Comparison of ENCODE assay signal across 19 cellular contexts in the genomic region with DNA sequence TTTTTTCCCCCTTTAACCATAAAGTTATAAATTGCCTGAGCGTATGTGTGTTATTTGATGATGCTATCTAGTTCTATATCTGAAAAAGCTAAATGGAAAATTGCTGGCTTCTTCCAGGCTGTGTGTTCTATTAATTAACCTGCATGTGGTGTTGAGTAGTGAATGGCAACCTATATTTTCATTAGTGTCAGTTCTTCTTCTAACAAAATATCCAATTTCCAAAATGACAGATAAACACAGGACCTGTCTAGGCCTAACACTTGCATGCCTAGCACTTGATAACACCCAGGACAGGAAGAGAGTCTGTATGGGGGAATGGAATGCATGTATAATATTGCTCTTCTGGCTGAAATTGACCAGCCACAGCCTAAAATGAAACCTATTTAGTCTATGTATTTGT.
DNase-seq lines count a peak whose midpoint lies in the region; ATAC-seq and TF ChIP-seq lines count a peak whose summit lies in the region.
"Had no signal": no experiment of that assay in that cellular context is flagged by ENCODE, and none has a peak within 500 bp of the region (broad histone marks: within the 10 kb centered on the region; RNA-seq: fewer than 3 reads in every experiment).

No MANE protein-coding gene starts in this region.

- peak; percentile 79 for ATAC-seq in SK-N-SH treated with all-trans-retinoic acid at 6 μM for 48 hours
- ATAC-seq in HG03469 (IDR thresholded peaks at IDR 0.05; ENCODE audit: unreplicated experiment), result no peak
- ATAC-seq: A549, GM23338 had no signal

- no peak for TF ChIP-seq CTCF in choroid plexus epithelial cell (conservative IDR thresholded peaks at IDR 0.05; ENCODE audit: low read depth, low read length)
- no peak for TF ChIP-seq CTCF in spleen (IDR thresholded peaks at IDR 0.05 in 8 of 11, conservative IDR thresholded peaks at IDR 0.05 in 3 of 11)

- H3K36me3 ChIP-seq in spleen, result peaks cover 0 to 65% (median 0%) of the 10 kb centered on the region in 6 donors

- intact Hi-C loops in spleen (cut with DNase I; ENCODE audit: low total_unique reads), result no loop called here

- TF ChIP-seq POLR2A in spleen (IDR thresholded peaks at IDR 0.05), result no peak

- DNase-seq in NCI-H2171 treated with DMSO at 0.1 percent for 48 hours (lab: John Stamatoyannopoulos, UW) (peak; percentile 32), NCI-H2171 (lab: John Stamatoyannopoulos, UW) (no peak), NCI-H146 treated with DMSO at 0.1 percent for 48 hours (lab: John Stamatoyannopoulos, UW; ENCODE audit: unreplicated experiment) (peak; percentile 26), choroid plexus epithelial cell (ENCODE audit: low read depth) (peak; percentile 22), NCI-H748 (lab: John Stamatoyannopoulos, UW; ENCODE audit: unreplicated experiment) (no peak), spleen (no peak)
- DNase-seq: AML-193; CD4-positive, alpha-beta T cell; DMS153; DMS79; GDM1; HCEC 1CT had no signal

- H3K4me1 ChIP-seq in spleen, result peaks cover 0 to 5% (median 0%) of the 10 kb centered on the region in 6 donors
- H3K4me1 ChIP-seq: A549 had no signal

- no peak overlapping the region for H3K27ac ChIP-seq in spleen
- H3K27ac ChIP-seq: 22Rv1, A549, C4-2B, HL-60 had no signal

- H3K27me3 ChIP-seq in spleen (replicated peaks in 1 of 7), result no peaks in the 10 kb centered on the region

- H3K9me3 ChIP-seq in spleen, result no peaks in the 10 kb centered on the region
- H3K9me3 ChIP-seq: A549 had no signal

- H3K4me3 ChIP-seq in choroid plexus epithelial cell (ENCODE audit: low read depth, low read length), result no peak overlapping the region
- no peak overlapping the region for H3K4me3 ChIP-seq in spleen
- H3K4me3 ChIP-seq: A549, GM23338 had no signal

- 91 to 100% (median 97%) methylated on average over 1 of the region's 1 CpG for WGBS in spleen, 5 donors

TF ChIP-seq in SK-N-SH treated with all-trans-retinoic acid at 6 μM for 48 hours, 23 proteins besides CTCF, POLR2A, EP300 and RAD21:
- TF ChIP-seq, protein P1, sequence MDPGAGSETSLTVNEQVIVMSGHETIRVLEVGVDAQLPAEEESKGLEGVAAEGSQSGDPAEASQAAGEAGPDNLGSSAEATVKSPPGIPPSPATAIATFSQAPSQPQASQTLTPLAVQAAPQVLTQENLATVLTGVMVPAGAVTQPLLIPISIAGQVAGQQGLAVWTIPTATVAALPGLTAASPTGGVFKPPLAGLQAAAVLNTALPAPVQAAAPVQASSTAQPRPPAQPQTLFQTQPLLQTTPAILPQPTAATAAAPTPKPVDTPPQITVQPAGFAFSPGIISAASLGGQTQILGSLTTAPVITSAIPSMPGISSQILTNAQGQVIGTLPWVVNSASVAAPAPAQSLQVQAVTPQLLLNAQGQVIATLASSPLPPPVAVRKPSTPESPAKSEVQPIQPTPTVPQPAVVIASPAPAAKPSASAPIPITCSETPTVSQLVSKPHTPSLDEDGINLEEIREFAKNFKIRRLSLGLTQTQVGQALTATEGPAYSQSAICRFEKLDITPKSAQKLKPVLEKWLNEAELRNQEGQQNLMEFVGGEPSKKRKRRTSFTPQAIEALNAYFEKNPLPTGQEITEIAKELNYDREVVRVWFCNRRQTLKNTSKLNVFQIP (CRISPR knock-in tag; IDR thresholded peaks at IDR 0.05; ENCODE audit: borderline replicate concordance, low read depth), result no peak
- TF ChIP-seq GLIS3 (CRISPR knock-in tag; IDR thresholded peaks at IDR 0.05) (no peak), ZC3H10 (CRISPR knock-in tag; IDR thresholded peaks at IDR 0.05) (no peak), ZFP30 (CRISPR knock-in tag; IDR thresholded peaks at IDR 0.05) (no peak), CREB5 (CRISPR knock-in tag; IDR thresholded peaks at IDR 0.05; ENCODE audit: low read depth) (no peak), ZNF565 (CRISPR knock-in tag; conservative IDR thresholded peaks at IDR 0.05; ENCODE audit: low read depth) (no peak), ZFP3 (CRISPR knock-in tag; IDR thresholded peaks at IDR 0.05) (no peak), PPARA (CRISPR knock-in tag; IDR thresholded peaks at IDR 0.05; ENCODE audit: borderline replicate concordance) (no peak), ESRRG (CRISPR knock-in tag; IDR thresholded peaks at IDR 0.05) (no peak), TCF4 (CRISPR knock-in tag; IDR thresholded peaks at IDR 0.05; ENCODE audit: borderline replicate concordance) (peak; percentile 46; the same call in 1 of the 2 replicates), CSDC2 (CRISPR knock-in tag; IDR thresholded peaks at IDR 0.05) (no peak), ZNF8 (CRISPR knock-in tag; IDR thresholded peaks at IDR 0.05) (no peak), OSR1 (CRISPR knock-in tag; IDR thresholded peaks at IDR 0.05) (no peak), TSHZ2 (CRISPR knock-in tag; IDR thresholded peaks at IDR 0.05) (peak; percentile 75; the same call in 1 of the 2 replicates), ISL1 (CRISPR knock-in tag; IDR thresholded peaks at IDR 0.05) (peak; percentile 75)
- TF ChIP-seq, protein P2, sequence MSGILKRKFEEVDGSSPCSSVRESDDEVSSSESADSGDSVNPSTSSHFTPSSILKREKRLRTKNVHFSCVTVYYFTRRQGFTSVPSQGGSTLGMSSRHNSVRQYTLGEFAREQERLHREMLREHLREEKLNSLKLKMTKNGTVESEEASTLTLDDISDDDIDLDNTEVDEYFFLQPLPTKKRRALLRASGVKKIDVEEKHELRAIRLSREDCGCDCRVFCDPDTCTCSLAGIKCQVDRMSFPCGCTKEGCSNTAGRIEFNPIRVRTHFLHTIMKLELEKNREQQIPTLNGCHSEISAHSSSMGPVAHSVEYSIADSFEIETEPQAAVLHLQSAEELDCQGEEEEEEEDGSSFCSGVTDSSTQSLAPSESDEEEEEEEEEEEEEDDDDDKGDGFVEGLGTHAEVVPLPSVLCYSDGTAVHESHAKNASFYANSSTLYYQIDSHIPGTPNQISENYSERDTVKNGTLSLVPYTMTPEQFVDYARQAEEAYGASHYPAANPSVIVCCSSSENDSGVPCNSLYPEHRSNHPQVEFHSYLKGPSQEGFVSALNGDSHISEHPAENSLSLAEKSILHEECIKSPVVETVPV (CRISPR knock-in tag; IDR thresholded peaks at IDR 0.05), result no peak

Comparison
In these comparisons a context has a peak if more than half of its experiments do, and no peak if none do; other contexts are left out.
1. DNase-seq: peak in NCI-H2171 treated with DMSO at 0.1 percent for 48 hours (single experiment), NCI-H146 treated with DMSO at 0.1 percent for 48 hours (single experiment) and choroid plexus epithelial cell (single experiment); none in NCI-H2171 (single experiment), NCI-H748 (single experiment) and spleen (single experiment).